ENCODE assay signal across 8 cellular contexts in the genomic region with DNA sequence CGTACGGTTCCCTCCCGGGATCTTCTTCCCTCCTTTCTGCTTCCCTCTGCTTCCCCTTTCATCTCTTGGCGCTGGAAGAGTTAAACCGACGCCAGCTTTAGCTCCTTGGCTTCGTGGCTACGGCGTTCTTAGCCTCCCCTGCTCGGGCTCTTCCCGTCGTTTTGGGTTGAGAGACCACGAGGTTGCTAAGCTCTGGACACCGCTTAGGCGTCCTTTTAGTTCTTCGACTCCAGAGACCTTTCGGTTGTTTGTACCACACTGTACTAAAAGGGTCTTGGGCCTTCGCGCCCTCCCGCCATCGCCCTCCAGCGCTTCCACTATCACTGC. TPM values are rescaled to one million over a fixed set of nuclear protein-coding genes. Genes with fewer than 3 reads are reported as not detected.
DNase-seq lines count a peak whose midpoint lies in the region; ATAC-seq and TF ChIP-seq lines count a peak whose summit lies in the region.

No MANE protein-coding gene starts in this region.

- peak overlapping the region; percentile 100 for H3K27ac Mint-ChIP-seq in activated naive CD8-positive, alpha-beta T cell treated with anti-CD3 and anti-CD28 coated beads, Interleukin-2, amount 10 ng/mL, durations not matched to agents 7 days and 5 days
- peak overlapping the region; percentile 100 for H3K27ac Mint-ChIP-seq in progenitor cell of endocrine pancreas

- H3K4me3 Mint-ChIP-seq in activated naive CD8-positive, alpha-beta T cell treated with anti-CD3 and anti-CD28 coated beads, Interleukin-2, amount 10 ng/mL, durations not matched to agents 7 days and 5 days, result peak overlapping the region; percentile 96
- peak overlapping the region; percentile 98 for H3K4me3 Mint-ChIP-seq in progenitor cell of endocrine pancreas (ENCODE audit: low read depth)

- H3K36me3 ChIP-seq in BE2C, result peaks cover 30% of the 10 kb centered on the region

- intact Hi-C loops in left ventricle myocardium superior (cut with micrococcal nuclease), result no loop called here

- no peak for TF ChIP-seq POLR2A in GM18505 (IDR thresholded peaks at IDR 0.05; ENCODE audit: borderline replicate concordance, extremely low read depth, insufficient read depth, insufficient read length)

- POLR2A ChIA-PET in activated naive CD8-positive, alpha-beta T cell treated with anti-CD3 and anti-CD28 coated beads, Interleukin-2, amount 10 ng/mL, durations not matched to agents 7 days and 5 days (lab: Charles Lee), result interaction anchor here (0.6 to 4.9 kb wide), 11 partner anchors 10 to 1227 kb away, joined by 3 to 67 read pairs (median 6); partner anchors contain the start of genes ATXN3 and TRIP11

- peaks cover 33% of the 10 kb centered on the region for H3K4me1 Mint-ChIP-seq in activated naive CD8-positive, alpha-beta T cell treated with anti-CD3 and anti-CD28 coated beads, Interleukin-2, amount 10 ng/mL, durations not matched to agents 7 days and 5 days
- H3K4me1 Mint-ChIP-seq in progenitor cell of endocrine pancreas (ENCODE audit: low read depth), result peaks cover 21% of the 10 kb centered on the region

- H3K36me3 Mint-ChIP-seq in activated naive CD8-positive, alpha-beta T cell treated with anti-CD3 and anti-CD28 coated beads, Interleukin-2, amount 10 ng/mL, durations not matched to agents 7 days and 5 days, result peaks cover 17% of the 10 kb centered on the region
- peaks cover 7% of the 10 kb centered on the region for H3K36me3 Mint-ChIP-seq in progenitor cell of endocrine pancreas (ENCODE audit: insufficient read depth)

- peak; percentile 14 for ATAC-seq in GM18867 (IDR thresholded peaks at IDR 0.05; ENCODE audit: unreplicated experiment)
- peak; percentile 20 for ATAC-seq in activated naive CD8-positive, alpha-beta T cell treated with anti-CD3 and anti-CD28 coated beads, Interleukin-2, amount 10 ng/mL, durations not matched to agents 7 days and 5 days (ENCODE audit: low read depth)
- peak; percentile 33 for ATAC-seq in left ventricle myocardium superior
- ATAC-seq in GM18505 (IDR thresholded peaks at IDR 0.05; ENCODE audit: unreplicated experiment), result no peak

- H3K27me3 ChIP-seq in BE2C, result no peaks in the 10 kb centered on the region

- H3K27me3 Mint-ChIP-seq in activated naive CD8-positive, alpha-beta T cell treated with anti-CD3 and anti-CD28 coated beads, Interleukin-2, amount 10 ng/mL, durations not matched to agents 7 days and 5 days, result no peaks in the 10 kb centered on the region
- H3K27me3 Mint-ChIP-seq in progenitor cell of endocrine pancreas, result no peaks in the 10 kb centered on the region

- peak; percentile 19 for DNase-seq in BE2C
- DNase-seq in M059J (ENCODE audit: low read depth), result peak; percentile 34
- DNase-seq in activated naive CD8-positive, alpha-beta T cell treated with anti-CD3 and anti-CD28 coated beads, Interleukin-2, amount 10 ng/mL, durations not matched to agents 7 days and 5 days, result no peak
- no peak for DNase-seq in left ventricle myocardium superior
- DNase-seq in progenitor cell of endocrine pancreas (ENCODE audit: low spot score, unreplicated experiment), result no peak
- DNase-seq in cortex of kidney (lab: John Stamatoyannopoulos, UW), result no peak

- no peak for TF ChIP-seq CTCF in BE2C (IDR thresholded peaks at IDR 0.05; ENCODE audit: low read depth, low read length)
- TF ChIP-seq CTCF in progenitor cell of endocrine pancreas (IDR thresholded peaks at IDR 0.05; ENCODE audit: unreplicated experiment), result no peak

- H3K4me3 ChIP-seq in BE2C (ENCODE audit: low read depth, low read length), result peak overlapping the region; percentile 96

- H3K9me3 ChIP-seq in BE2C, result no peaks in the 10 kb centered on the region

- no peaks in the 10 kb centered on the region for H3K9me3 Mint-ChIP-seq in activated naive CD8-positive, alpha-beta T cell treated with anti-CD3 and anti-CD28 coated beads, Interleukin-2, amount 10 ng/mL, durations not matched to agents 7 days and 5 days
- no peaks in the 10 kb centered on the region for H3K9me3 Mint-ChIP-seq in progenitor cell of endocrine pancreas (ENCODE audit: low read depth)

- H3K4me1 ChIP-seq in BE2C, result peaks cover 6% of the 10 kb centered on the region

RNA-seq across cellular contexts. Expression of gene CPSF2, which starts 0.5 kb away (rescaled TPM):
- polyA plus RNA-seq in BE2C (2012; ENCODE audit: insufficient read depth, insufficient read length, low read depth), result 30.2 TPM
- 34.9 and 38.7 TPM in 2 replicates for total RNA-seq in M059J (2014; rRNA removed; shearing (Covaris generic))
- 10 to 100 TPM; 70.6 to 76.0 TPM for total RNA-seq in activated naive CD8-positive, alpha-beta T cell treated with anti-CD3 and anti-CD28 coated beads, Interleukin-2, amount 10 ng/mL, durations not matched to agents 7 days and 5 days
- total RNA-seq in left ventricle myocardium superior (38.7 TPM), progenitor cell of endocrine pancreas (73.5 and 76.2 TPM in 2 replicates)

RNA-seq across cellular contexts. Expression of gene NDUFB1, which starts 0.8 kb away (rescaled TPM):
- polyA plus RNA-seq in BE2C (2012; ENCODE audit: insufficient read depth, insufficient read length, low read depth), result 133 TPM
- total RNA-seq in M059J (2014; rRNA removed; shearing (Covaris generic)), result 275 and 582 TPM in 2 replicates
- 100 to 1,000 TPM; 126 to 138 TPM for total RNA-seq in activated naive CD8-positive, alpha-beta T cell treated with anti-CD3 and anti-CD28 coated beads, Interleukin-2, amount 10 ng/mL, durations not matched to agents 7 days and 5 days
- total RNA-seq in left ventricle myocardium superior (648 TPM), progenitor cell of endocrine pancreas (96.3 and 99.0 TPM in 2 replicates)

RNA-seq across cellular contexts. Expression of gene ATXN3, which starts 15.9 kb away (rescaled TPM):
- polyA plus RNA-seq in BE2C (2012; ENCODE audit: insufficient read depth, insufficient read length, low read depth), result 10.6 TPM
- total RNA-seq in M059J (2014; rRNA removed; shearing (Covaris generic)), result 27.6 and 36.3 TPM in 2 replicates
- total RNA-seq in activated naive CD8-positive, alpha-beta T cell treated with anti-CD3 and anti-CD28 coated beads, Interleukin-2, amount 10 ng/mL, durations not matched to agents 7 days and 5 days, result 10 to 100 TPM; 39.1 to 41.8 TPM
- total RNA-seq in left ventricle myocardium superior, result 15.9 TPM
- 31.9 and 33.4 TPM in 2 replicates for total RNA-seq in progenitor cell of endocrine pancreas

Comparison
In these comparisons a context has a peak if more than half of its experiments do, and no peak if none do; other contexts are left out.
1. DNase-seq: peak in BE2C (single experiment) and M059J (single experiment); none in activated naive CD8-positive, alpha-beta T cell treated with anti-CD3 and anti-CD28 coated beads, Interleukin-2, amount 10 ng/mL, durations not matched to agents 7 days and 5 days (single experiment), left ventricle myocardium superior (single experiment), progenitor cell of endocrine pancreas (single experiment) and cortex of kidney (single experiment).